12 cellular contexts compared by ENCODE assay signal in genomic region chr15:74808073-74808839, GRCh38. TPM values are rescaled to one million over a fixed set of nuclear protein-coding genes. Genes with fewer than 3 reads are reported as not detected.
DNase-seq lines count a peak whose midpoint lies in the region; ATAC-seq, FAIRE-seq and TF ChIP-seq lines count a peak whose summit lies in the region.
"Had no signal": no experiment of that assay in that cellular context is flagged by ENCODE, and none has a peak within 500 bp of the region (broad histone marks: within the 10 kb centered on the region; RNA-seq: fewer than 3 reads in every experiment).

No MANE protein-coding gene starts in this region.

- intact Hi-C loops in prostate gland (cut with DNase I), result no loop called here

- WGBS in H1 (ENCODE audit: extremely low coverage in 1 of 2, insufficient coverage in 1 of 2, insufficient read length in 1 of 2, insufficient replicate concordance in 2 of 2, low coverage in 1 of 2, low lambda C conversion rate in 2 of 2, missing lambda C conversion rate in 1 of 2), 2 experiments, result 91% methylated on average over 18 of the region's 18 CpGs; no CpG with 5 or more reads in 1 of the 2 experiments
- WGBS in prostate gland, result 62% methylated on average over 18 of the region's 18 CpGs

- no peak overlapping the region for H3K56ac ChIP-seq in H1 (replicated peaks; ENCODE audit: insufficient read length, low read depth, low read length)

- no peak overlapping the region for H3K27ac ChIP-seq in H1 (ENCODE audit: low read depth, low read length)
- peak overlapping the region; percentile 77 to 80 for H3K27ac ChIP-seq in prostate gland

- H4K8ac ChIP-seq in H1 (ENCODE audit: extremely low read depth, insufficient read depth, low read length), result no peak overlapping the region

- no peak overlapping the region for H3K9ac ChIP-seq in H1 (replicated peaks in 1 of 4; ENCODE audit: extremely low read depth in 1 of 4, low read depth in 3 of 4, low read length in 3 of 4)

- no peak overlapping the region for H3K4ac ChIP-seq in H1 (replicated peaks; ENCODE audit: insufficient read length, low read depth, low read length)

- H3K23ac ChIP-seq in H1 (ENCODE audit: insufficient read length), result no peak overlapping the region

- no peak overlapping the region for H4K5ac ChIP-seq in H1 (ENCODE audit: insufficient read length, low read depth, low read length)

- no peak overlapping the region for H3K4me3 ChIP-seq in H1 (ENCODE audit: extremely low read depth in 1 of 4, insufficient read depth in 2 of 4, low read depth in 3 of 4, low read length in 4 of 4)
- no peak overlapping the region for H3K4me3 ChIP-seq in prostate gland

- no peaks in the 10 kb centered on the region for H4K20me1 ChIP-seq in H1 (replicated peaks in 1 of 2; ENCODE audit: control insufficient read depth in 1 of 2, insufficient read depth in 2 of 2, low read length in 2 of 2)

- H2AK5ac ChIP-seq in H1 (ENCODE audit: low read depth, low read length), result 0 out of 2 replicates have a peak overlapping the region, but pooled peaks have one; percentile 3

- no peak overlapping the region for H3K18ac ChIP-seq in H1 (ENCODE audit: extremely low read depth, low read length)

- H2BK12ac ChIP-seq in H1 (ENCODE audit: low read depth, low read length), result no peak overlapping the region

- TF ChIP-seq POLR2A in H1 (IDR thresholded peaks at IDR 0.05; ENCODE audit: control extremely low read depth in 1 of 2, low read depth in 2 of 2, low read length in 2 of 2), result no peak
- no peak for TF ChIP-seq POLR2A in prostate gland (IDR thresholded peaks at IDR 0.05)
- no peak for TF ChIP-seq POLR2A in GM12892 (IDR thresholded peaks at IDR 0.05; ENCODE audit: low read depth, low read length)

- peaks cover 0 to under 1% (median 0%) of the 10 kb centered on the region in 4 experiments; a peak in 1 of 8 replicates for H3K36me3 ChIP-seq in H1 (ENCODE audit: control insufficient read depth in 2 of 4, insufficient read depth in 4 of 4, low read length in 3 of 4)
- peaks cover 0 to 4% of the 10 kb centered on the region in 2 donors for H3K36me3 ChIP-seq in prostate gland

- no peak for TF ChIP-seq EP300 in H1 (IDR thresholded peaks at IDR 0.05; ENCODE audit: borderline replicate concordance in 1 of 2, low read depth in 2 of 2, low read length in 2 of 2)

- no peak overlapping the region for H2BK120ac ChIP-seq in H1 (replicated peaks; ENCODE audit: low read depth, low read length)

- no peak overlapping the region for H3K14ac ChIP-seq in H1 (ENCODE audit: insufficient read length)

- H3K27me3 ChIP-seq in H1 (replicated peaks in 1 of 4; ENCODE audit: control insufficient read depth in 3 of 4, extremely low read depth in 1 of 4, insufficient read depth in 3 of 4, low read length in 3 of 4), result no peaks in the 10 kb centered on the region
- H3K27me3 ChIP-seq in prostate gland (replicated peaks; ENCODE audit: insufficient read depth), result no peaks in the 10 kb centered on the region

- FAIRE-seq in GM18507 (lab: Jason Lieb, UNC), result peak; percentile 59
- FAIRE-seq in H1 (lab: Jason Lieb, UNC), result no peak
- FAIRE-seq in GM12892 (lab: Jason Lieb, UNC), result no peak
- FAIRE-seq: G401.6 had no signal

- no peaks in the 10 kb centered on the region for H3K79me1 ChIP-seq in H1 (ENCODE audit: low read depth, low read length)

- H2BK5ac ChIP-seq in H1 (ENCODE audit: low read depth, low read length), result no peak overlapping the region

- no peaks in the 10 kb centered on the region for H3K23me2 ChIP-seq in H1 (ENCODE audit: low read depth, low read length)

- DNase-seq in GM18507 (ENCODE audit: extremely low spot score, insufficient read length, low read depth), result no peak
- peak; percentile 42 for DNase-seq in NCI-H774 (lab: John Stamatoyannopoulos, UW)
- DNase-seq in H1 (ENCODE audit: low read depth in 1 of 2, low spot score in 2 of 2), result no peak
- DNase-seq in prostate gland (ENCODE audit: low spot score), result peak; percentile 73
- no peak for DNase-seq in GM12892 (ENCODE audit: insufficient read length)
- no peak for DNase-seq in SW480 (ENCODE audit: low spot score)
- DNase-seq: stimulated activated CD4-positive, alpha-beta T cell treated with anti-CD3 and anti-CD28 coated beads, Interleukin-2, amount 100 ng/mL, for 24 hours had no signal

- no peak overlapping the region for H2BK15ac ChIP-seq in H1 (ENCODE audit: low read length)

- no peak overlapping the region for H4K91ac ChIP-seq in H1 (replicated peaks; ENCODE audit: insufficient read length, low read length)

- H3K9me3 ChIP-seq in H1 (ENCODE audit: insufficient read depth in 2 of 2, low read depth in 1 of 2, low read length in 1 of 2), result no peaks in the 10 kb centered on the region
- no peaks in the 10 kb centered on the region for H3K9me3 ChIP-seq in prostate gland

- H2AFZ ChIP-seq in H1 (ENCODE audit: low read length), result no peak overlapping the region

- H3K4me1 ChIP-seq in H1 (replicated peaks in 1 of 4; ENCODE audit: control insufficient read depth in 3 of 4, insufficient read depth in 4 of 4, low read length in 3 of 4), result peaks cover 0 to 2% (median 1%) of the 10 kb centered on the region in 4 experiments; a peak in 2 of 7 replicates
- no peaks in the 10 kb centered on the region for H3K4me1 ChIP-seq in prostate gland (replicated peaks)

- no peaks in the 10 kb centered on the region for H3K79me2 ChIP-seq in H1 (ENCODE audit: control insufficient read depth in 1 of 2, insufficient read depth in 2 of 2, low read length in 2 of 2)

- no peak for ATAC-seq in GM21619 (IDR thresholded peaks at IDR 0.05; ENCODE audit: unreplicated experiment)

- no peak overlapping the region for H2BK20ac ChIP-seq in H1 (ENCODE audit: low read length)

- no peak for TF ChIP-seq RAD21 in H1 (IDR thresholded peaks at IDR 0.05 in 1 of 2, conservative IDR thresholded peaks at IDR 0.05 in 1 of 2; ENCODE audit: low read depth in 2 of 2, low read length in 2 of 2)

- POLR2A ChIA-PET in H1 (lab: Charles Lee; ENCODE audit: partially characterized antibody), result interaction anchor here (0.6 to 1.7 kb wide), 8 partner anchors 8 to 110 kb away, joined by 3 to 6 read pairs (median 4); no protein-coding TSS in a partner anchor

- TF ChIP-seq CTCF in H1 (IDR thresholded peaks at IDR 0.05; ENCODE audit: control extremely low read depth in 1 of 3, insufficient read depth in 1 of 3, low read depth in 1 of 3, low read length in 3 of 3), result no peak
- no peak for TF ChIP-seq CTCF in prostate gland (IDR thresholded peaks at IDR 0.05)

- H3K4me2 ChIP-seq in H1 (ENCODE audit: insufficient read depth in 1 of 2, low read depth in 2 of 2, low read length in 2 of 2), result no peak overlapping the region

- CTCF ChIA-PET in H1 (lab: Charles Lee; ENCODE audit: partially characterized antibody), result interaction anchor here (0.6 to 10.2 kb wide), 24 partner anchors 8 to 336 kb away, joined by 3 to 113 read pairs (median 6); partner anchors contain the start of gene CPLX3

RNA-seq across cellular contexts. Expression of gene LMAN1L, which starts 4.4 kb away (rescaled TPM):
- not detected in 2 replicates for total RNA-seq in H1 (2021; fragmentation: NEBNext Ultra II Directional; extraction: Animal tissue kit (Norgen Biotek cat#: 25700))
- polyA plus RNA-seq in H1 (2011; rRNA removed), result not detected in 2 replicates
- 0.03 TPM for polyA plus RNA-seq in H1 (2011; cell fraction: cytosol; rRNA removed)
- not detected for polyA plus RNA-seq in H1 (2011; cell fraction: nucleus; rRNA removed)
- not detected in 4 replicates for polyA plus RNA-seq in H1 (2012, experiment 1 of 2)
- polyA plus RNA-seq in H1 (2012, experiment 2 of 2), result not detected
- not detected for polyA plus RNA-seq in H1 (2013, experiment 1 of 2)
- polyA plus RNA-seq in H1 (2013, experiment 2 of 2), result not detected
- not detected in 2 replicates for polyA minus RNA-seq in H1 (2011; rRNA and poly(A)+ RNA removed)
- not detected for polyA minus RNA-seq in H1 (2011; cell fraction: cytosol; rRNA and poly(A)+ RNA removed)
- polyA minus RNA-seq in H1 (2011; cell fraction: nucleus; rRNA and poly(A)+ RNA removed), result not detected
- 100 to 1,000 TPM; 219 to 229 TPM for total RNA-seq in prostate gland
- polyA plus RNA-seq in GM12892 (2012; ENCODE audit: missing spikeins), result 0.45 TPM
- total RNA-seq: fibroblast of lung, omental fat pad, temporal lobe had no signal
- polyA plus RNA-seq: fibroblast of lung had no signal

RNA-seq across cellular contexts. Expression of gene CPLX3, which starts 18.2 kb away (rescaled TPM):
- not detected in 2 replicates for total RNA-seq in H1 (2021; fragmentation: NEBNext Ultra II Directional; extraction: Animal tissue kit (Norgen Biotek cat#: 25700))
- polyA plus RNA-seq in H1 (2011; rRNA removed), result 0.17 and 0.27 TPM in 2 replicates
- polyA plus RNA-seq in H1 (2011; cell fraction: cytosol; rRNA removed), result 0.23 TPM
- polyA plus RNA-seq in H1 (2011; cell fraction: nucleus; rRNA removed), result 0.16 TPM
- 0.08 to 0.19 TPM (median 0.08 TPM) in 3 of 4 replicates, not detected in the other for polyA plus RNA-seq in H1 (2012, experiment 1 of 2)
- 0.09 TPM for polyA plus RNA-seq in H1 (2012, experiment 2 of 2)
- polyA plus RNA-seq in H1 (2013, experiment 1 of 2), result 0.10 TPM
- polyA plus RNA-seq in H1 (2013, experiment 2 of 2), result 0.11 TPM
- polyA minus RNA-seq in H1 (2011; rRNA and poly(A)+ RNA removed), result 0.28 TPM in 1 of 2 replicates, not detected in the other
- not detected for polyA minus RNA-seq in H1 (2011; cell fraction: cytosol; rRNA and poly(A)+ RNA removed)
- not detected for polyA minus RNA-seq in H1 (2011; cell fraction: nucleus; rRNA and poly(A)+ RNA removed)
- 10 to 100 TPM; 40.5 to 59.8 TPM for total RNA-seq in prostate gland
- polyA plus RNA-seq in GM12892 (2012; ENCODE audit: missing spikeins), result not detected
- total RNA-seq: fibroblast of lung, omental fat pad had no signal
- polyA plus RNA-seq: fibroblast of lung had no signal

RNA-seq across cellular contexts. Expression of gene CSK, which starts 26.4 kb away (rescaled TPM):
- 50.2 and 51.7 TPM in 2 replicates for total RNA-seq in H1 (2021; fragmentation: NEBNext Ultra II Directional; extraction: Animal tissue kit (Norgen Biotek cat#: 25700))
- 13.7 and 23.0 TPM in 2 replicates for polyA plus RNA-seq in H1 (2011; rRNA removed)
- 16.8 TPM for polyA plus RNA-seq in H1 (2011; cell fraction: cytosol; rRNA removed)
- polyA plus RNA-seq in H1 (2011; cell fraction: nucleus; rRNA removed), result 40.7 TPM
- polyA plus RNA-seq in H1 (2012, experiment 1 of 2), result 31.1 to 46.6 TPM (median 42.9 TPM) in 4 replicates
- 39.8 TPM for polyA plus RNA-seq in H1 (2012, experiment 2 of 2)
- 22.2 TPM for polyA plus RNA-seq in H1 (2013, experiment 1 of 2)
- 21.3 TPM for polyA plus RNA-seq in H1 (2013, experiment 2 of 2)
- 12.9 and 26.4 TPM in 2 replicates for polyA minus RNA-seq in H1 (2011; rRNA and poly(A)+ RNA removed)
- polyA minus RNA-seq in H1 (2011; cell fraction: cytosol; rRNA and poly(A)+ RNA removed), result 21.8 TPM
- polyA minus RNA-seq in H1 (2011; cell fraction: nucleus; rRNA and poly(A)+ RNA removed), result 19.3 TPM
- total RNA-seq in prostate gland, result 10 to 100 TPM; 45.3 to 57.0 TPM
- 114 TPM for polyA plus RNA-seq in GM12892 (2012; ENCODE audit: missing spikeins)

RNA-seq across cellular contexts. Expression of gene ULK3, which starts 34.7 kb away (rescaled TPM):
- 25.0 and 27.1 TPM in 2 replicates for total RNA-seq in H1 (2021; fragmentation: NEBNext Ultra II Directional; extraction: Animal tissue kit (Norgen Biotek cat#: 25700))
- 34.4 and 52.2 TPM in 2 replicates for polyA plus RNA-seq in H1 (2011; rRNA removed)
- 39.6 TPM for polyA plus RNA-seq in H1 (2011; cell fraction: cytosol; rRNA removed)
- 241 TPM for polyA plus RNA-seq in H1 (2011; cell fraction: nucleus; rRNA removed)
- polyA plus RNA-seq in H1 (2012, experiment 1 of 2), result 23.8 to 32.8 TPM (median 27.6 TPM) in 4 replicates
- 22.2 TPM for polyA plus RNA-seq in H1 (2012, experiment 2 of 2)
- 23.5 TPM for polyA plus RNA-seq in H1 (2013, experiment 1 of 2)
- 20.5 TPM for polyA plus RNA-seq in H1 (2013, experiment 2 of 2)
- polyA minus RNA-seq in H1 (2011; rRNA and poly(A)+ RNA removed), result 22.9 and 29.2 TPM in 2 replicates
- 14.8 TPM for polyA minus RNA-seq in H1 (2011; cell fraction: cytosol; rRNA and poly(A)+ RNA removed)
- polyA minus RNA-seq in H1 (2011; cell fraction: nucleus; rRNA and poly(A)+ RNA removed), result 30.0 TPM
- total RNA-seq in prostate gland, result 10 to 100 TPM; 44.6 to 98.5 TPM
- 25.0 TPM for polyA plus RNA-seq in GM12892 (2012; ENCODE audit: missing spikeins)

RNA-seq across cellular contexts. Expression of gene CYP1A2, which starts 59.6 kb away (rescaled TPM):
- total RNA-seq in H1 (2021; fragmentation: NEBNext Ultra II Directional; extraction: Animal tissue kit (Norgen Biotek cat#: 25700)), result not detected in 2 replicates
- not detected in 2 replicates for polyA plus RNA-seq in H1 (2011; rRNA removed)
- polyA plus RNA-seq in H1 (2011; cell fraction: cytosol; rRNA removed), result not detected
- not detected for polyA plus RNA-seq in H1 (2011; cell fraction: nucleus; rRNA removed)
- not detected in 4 replicates for polyA plus RNA-seq in H1 (2012, experiment 1 of 2)
- polyA plus RNA-seq in H1 (2012, experiment 2 of 2), result not detected
- 0.02 TPM for polyA plus RNA-seq in H1 (2013, experiment 1 of 2)
- not detected for polyA plus RNA-seq in H1 (2013, experiment 2 of 2)
- not detected in 2 replicates for polyA minus RNA-seq in H1 (2011; rRNA and poly(A)+ RNA removed)
- polyA minus RNA-seq in H1 (2011; cell fraction: cytosol; rRNA and poly(A)+ RNA removed), result not detected
- not detected for polyA minus RNA-seq in H1 (2011; cell fraction: nucleus; rRNA and poly(A)+ RNA removed)
- under 1 TPM in 1 of 2 donors, not detected in 1; 0.46 TPM for total RNA-seq in prostate gland
- 0.15 TPM for polyA plus RNA-seq in GM12892 (2012; ENCODE audit: missing spikeins)
- total RNA-seq: fibroblast of lung, temporal lobe had no signal
- polyA plus RNA-seq: fibroblast of lung had no signal

Comparison
In these comparisons a context has a peak if more than half of its experiments do, and no peak if none do; other contexts are left out.
1. DNase-seq: peak in NCI-H774 (single experiment) and prostate gland (single experiment); none in GM18507 (single experiment), H1 (0 of 2), GM12892 (single experiment) and SW480 (single experiment).
2. RNA of gene LMAN1L, which starts 4.4 kb away (total RNA-seq): 219 to 229 TPM in prostate gland; not detected in H1; every median in the first group is over 100 times any median in the second.
3. RNA of gene CPLX3, which starts 18.2 kb away (total RNA-seq): 40.5 to 59.8 TPM in prostate gland; not detected in H1; every median in the first group is over 10 times any median in the second.